ENCODE assay signal across 8 cellular contexts in genomic region chr22:36409911-36410756, GRCh38. TPM values are rescaled to one million over a fixed set of nuclear protein-coding genes. Genes with fewer than 3 reads are reported as not detected.
DNase-seq lines count a peak whose midpoint lies in the region; ATAC-seq and TF ChIP-seq lines count a peak whose summit lies in the region.

No MANE protein-coding gene starts in this region.

- peaks cover 11 to 41% (median 11%) of the 10 kb centered on the region in 3 donors for H3K4me1 ChIP-seq in esophagus squamous epithelium

- in situ Hi-C loops in GM13977 (cut with MboI; ENCODE audit: low pct_unique_long_range_greater_than_20kb, low sequenced_read_pairs, unreplicated experiment): no loop called here

- peak; percentile 60 to 72 for ATAC-seq in natural killer cell treated with Interleukin-12 subunit alpha and Interleukin-12 subunit beta and Interleukin-15 and Interleukin-18, amount 100 ng/mL, for 72 hours
- peak; percentile 70 for ATAC-seq in stimulated activated naive CD8-positive, alpha-beta T cell treated with anti-CD3 and anti-CD28 coated beads, Interleukin-15, amount 100 ng/mL, for 72 hours
- no peak for ATAC-seq in HG03442 (IDR thresholded peaks at IDR 0.05; ENCODE audit: unreplicated experiment)
- ATAC-seq in GM18870 (IDR thresholded peaks at IDR 0.05; ENCODE audit: unreplicated experiment): no peak

- H3K4me3 ChIP-seq in esophagus squamous epithelium: peak overlapping the region; percentile 23 to 64 (median 39)

- WGBS in esophagus squamous epithelium, 2 donors: 27 to 37% methylated on average over 14 to 20 of the region's 56 CpGs

- H3K27ac ChIP-seq in esophagus squamous epithelium: peak overlapping the region; percentile 87 to 93 (median 90)

- H3K9me3 ChIP-seq in esophagus squamous epithelium: no peaks in the 10 kb centered on the region

- H3K36me3 Mint-ChIP-seq in natural killer cell treated with Interleukin-12 subunit alpha and Interleukin-12 subunit beta and Interleukin-15 and Interleukin-18, amount 100 ng/mL, for 72 hours: no peaks in the 10 kb centered on the region

- H3K4me1 Mint-ChIP-seq in natural killer cell treated with Interleukin-12 subunit alpha and Interleukin-12 subunit beta and Interleukin-15 and Interleukin-18, amount 100 ng/mL, for 72 hours (ENCODE audit: low read depth in 2 of 2): peaks cover 33 to 37% of the 10 kb centered on the region in 2 donors
- peaks cover 50% of the 10 kb centered on the region for H3K4me1 Mint-ChIP-seq in stimulated activated naive CD8-positive, alpha-beta T cell treated with anti-CD3 and anti-CD28 coated beads, Interleukin-15, amount 100 ng/mL, for 72 hours

- no peaks in the 10 kb centered on the region for H3K27me3 Mint-ChIP-seq in natural killer cell treated with Interleukin-12 subunit alpha and Interleukin-12 subunit beta and Interleukin-15 and Interleukin-18, amount 100 ng/mL, for 72 hours
- no peaks in the 10 kb centered on the region for H3K27me3 Mint-ChIP-seq in stimulated activated naive CD8-positive, alpha-beta T cell treated with anti-CD3 and anti-CD28 coated beads, Interleukin-15, amount 100 ng/mL, for 72 hours

- H3K9me3 Mint-ChIP-seq in natural killer cell treated with Interleukin-12 subunit alpha and Interleukin-12 subunit beta and Interleukin-15 and Interleukin-18, amount 100 ng/mL, for 72 hours: no peaks in the 10 kb centered on the region
- no peaks in the 10 kb centered on the region for H3K9me3 Mint-ChIP-seq in stimulated activated naive CD8-positive, alpha-beta T cell treated with anti-CD3 and anti-CD28 coated beads, Interleukin-15, amount 100 ng/mL, for 72 hours

- TF ChIP-seq POLR2A in esophagus squamous epithelium (IDR thresholded peaks at IDR 0.05): peak in 2 of 4 donors; percentile 77 to 89

- intact Hi-C loops in esophagus squamous epithelium (cut with DNase I): no loop called here

- no peaks in the 10 kb centered on the region for H3K36me3 ChIP-seq in esophagus squamous epithelium

- peak overlapping the region; percentile 23 to 84 for H3K27ac Mint-ChIP-seq in natural killer cell treated with Interleukin-12 subunit alpha and Interleukin-12 subunit beta and Interleukin-15 and Interleukin-18, amount 100 ng/mL, for 72 hours
- peak overlapping the region; percentile 48 to 72 for H3K27ac Mint-ChIP-seq in stimulated activated naive CD8-positive, alpha-beta T cell treated with anti-CD3 and anti-CD28 coated beads, Interleukin-15, amount 100 ng/mL, for 72 hours

- no peaks in the 10 kb centered on the region for H3K27me3 ChIP-seq in esophagus squamous epithelium

- H3K4me3 Mint-ChIP-seq in natural killer cell treated with Interleukin-12 subunit alpha and Interleukin-12 subunit beta and Interleukin-15 and Interleukin-18, amount 100 ng/mL, for 72 hours: peak overlapping the region; percentile 68
- H3K4me3 Mint-ChIP-seq in stimulated activated naive CD8-positive, alpha-beta T cell treated with anti-CD3 and anti-CD28 coated beads, Interleukin-15, amount 100 ng/mL, for 72 hours: peak overlapping the region; percentile 86 to 95

- TF ChIP-seq CTCF in GM13977 (IDR thresholded peaks at IDR 0.05; ENCODE audit: extremely low read depth, insufficient read depth, missing control alignments) (no peak), esophagus squamous epithelium (IDR thresholded peaks at IDR 0.05) (peak in 4 of 6 experiments; percentile 15 to 63 (median 37))

- DNase-seq in GM13977 (ENCODE audit: low spot score) (peak; percentile 64), NCI-H2196 treated with DMSO at 0.1 percent for 48 hours (lab: John Stamatoyannopoulos, UW; ENCODE audit: unreplicated experiment) (peak; percentile 85), esophagus squamous epithelium (lab: John Stamatoyannopoulos, UW) (peak; percentile 45)
- DNase-seq in activated T-cell treated with anti-CD3 and anti-CD28 coated beads, Interleukin-2, amount 50 U/mL, for 48 hours: peak; percentile 65 to 74
- DNase-seq in natural killer cell treated with Interleukin-12 subunit alpha and Interleukin-12 subunit beta and Interleukin-15 and Interleukin-18, amount 100 ng/mL, for 72 hours (ENCODE audit: low spot score): peak; percentile 80
- DNase-seq in stimulated activated naive CD8-positive, alpha-beta T cell treated with anti-CD3 and anti-CD28 coated beads, Interleukin-15, amount 100 ng/mL, for 72 hours: peak; percentile 56 to 66

RNA-seq across cellular contexts. Expression of gene MYH9, which starts 22.4 kb away (rescaled TPM):
- 100 to 1,000 TPM; 216 to 339 (median 246) TPM for total RNA-seq in esophagus squamous epithelium
- total RNA-seq in natural killer cell treated with Interleukin-12 subunit alpha and Interleukin-12 subunit beta and Interleukin-15 and Interleukin-18, amount 100 ng/mL, for 72 hours: 100 to 1,000 TPM; 623 to 642 TPM

Comparison
In these comparisons a context has a peak if more than half of its experiments do, and no peak if none do; other contexts are left out.
1. ATAC-seq: peak in natural killer cell treated with Interleukin-12 subunit alpha and Interleukin-12 subunit beta and Interleukin-15 and Interleukin-18, amount 100 ng/mL, for 72 hours (2 of 2) and stimulated activated naive CD8-positive, alpha-beta T cell treated with anti-CD3 and anti-CD28 coated beads, Interleukin-15, amount 100 ng/mL, for 72 hours (single experiment); none in HG03442 (single experiment) and GM18870 (single experiment).
2. Peak in every context shown above with its lines, with median percentiles within 50 percentile points of each other: DNase-seq.